8 cellular contexts compared by ENCODE assay signal in genomic region chr19:11435833-11436313, GRCh38. TPM values are rescaled to one million over a fixed set of nuclear protein-coding genes. Genes with fewer than 3 reads are reported as not detected.
DNase-seq lines count a peak whose midpoint lies in the region; ATAC-seq, FAIRE-seq and TF ChIP-seq lines count a peak whose summit lies in the region.

No MANE protein-coding gene starts in this region.

- no peaks in the 10 kb centered on the region for H3K27me3 Mint-ChIP-seq in mesothelial cell of epicardium (ENCODE audit: low read depth)

- no peak for FAIRE-seq in GM19239 (lab: Jason Lieb, UNC)

- no peaks in the 10 kb centered on the region for H3K9me3 Mint-ChIP-seq in mesothelial cell of epicardium

- H3K27ac ChIP-seq in caudate nucleus (ENCODE audit: low read depth, low read length): peak overlapping the region; percentile 68

- no peak for ATAC-seq in HG02852 (IDR thresholded peaks at IDR 0.05; ENCODE audit: unreplicated experiment)
- ATAC-seq in HG03196 (IDR thresholded peaks at IDR 0.05; ENCODE audit: unreplicated experiment): no peak

- H3K4me1 ChIP-seq in ES-I3 (ENCODE audit: insufficient read depth, low read length): peaks cover 4% of the 10 kb centered on the region; the same call in 1 of the 2 replicates

- H3K36me3 Mint-ChIP-seq in mesothelial cell of epicardium: peaks cover 10% of the 10 kb centered on the region

- peak overlapping the region; percentile 95 for H3K4me3 Mint-ChIP-seq in mesothelial cell of epicardium

- peaks cover 22% of the 10 kb centered on the region for H3K4me1 Mint-ChIP-seq in mesothelial cell of epicardium

- TF ChIP-seq CTCF in mesothelial cell of epicardium (IDR thresholded peaks at IDR 0.05; ENCODE audit: unreplicated experiment): no peak
- TF ChIP-seq CTCF in GM13977 (IDR thresholded peaks at IDR 0.05; ENCODE audit: extremely low read depth, insufficient read depth, missing control alignments): no peak

- H3K27ac Mint-ChIP-seq in mesothelial cell of epicardium: peak overlapping the region; percentile 99

- H3K9ac ChIP-seq in ES-I3 (ENCODE audit: low read depth, low read length): peak overlapping the region; percentile 86

- H3K36me3 ChIP-seq in ES-I3 (ENCODE audit: insufficient read depth, low read length): peaks cover 10% of the 10 kb centered on the region; the same call in 1 of the 2 replicates

- no peaks in the 10 kb centered on the region for H3K9me3 ChIP-seq in ES-I3 (ENCODE audit: control insufficient read depth, insufficient read depth, low read length)

- in situ Hi-C loops in GM13977 (cut with MboI; ENCODE audit: low pct_unique_long_range_greater_than_20kb, low sequenced_read_pairs, unreplicated experiment): no loop called here

- DNase-seq in NCI-H226: peak; percentile 10
- DNase-seq in caudate nucleus (lab: John Stamatoyannopoulos, UW): peak in 1 of 61 donors; percentile 52
- DNase-seq in mesothelial cell of epicardium (ENCODE audit: low spot score in 2 of 2, unreplicated experiment in 2 of 2): no peak
- DNase-seq in GM13977 (ENCODE audit: low spot score): no peak
- no peak for DNase-seq in GM19239 (ENCODE audit: insufficient read length, low spot score)

RNA-seq across cellular contexts. Expression of gene PRKCSH, which starts 0.4 kb away (rescaled TPM):
- total RNA-seq in mesothelial cell of epicardium: 381 to 396 TPM (median 385 TPM) in 3 replicates

RNA-seq across cellular contexts. Expression of gene ODAD3, which starts 1.0 kb away (rescaled TPM):
- total RNA-seq in mesothelial cell of epicardium: 0.95 to 1.7 TPM (median 1.4 TPM) in 3 replicates

RNA-seq across cellular contexts. Expression of gene RGL3, which starts 16.8 kb away (rescaled TPM):
- total RNA-seq in mesothelial cell of epicardium: 80.8 to 84.8 TPM (median 82.6 TPM) in 3 replicates

RNA-seq across cellular contexts. Expression of gene ELAVL3, which starts 45.0 kb away (rescaled TPM):
- 0.07 to 0.63 TPM in 2 of 3 replicates, not detected in the other for total RNA-seq in mesothelial cell of epicardium

RNA-seq across cellular contexts. Expression of gene EPOR, which starts 51.8 kb away (rescaled TPM):
- 23.5 to 24.5 TPM (median 24.3 TPM) in 3 replicates for total RNA-seq in mesothelial cell of epicardium
